18 cellular contexts compared by ENCODE assay signal in genomic region chr16:26531290-26531730, GRCh38.
"Had no signal": no experiment of that assay in that cellular context is flagged by ENCODE, and none has a peak within 500 bp of the region (broad histone marks: within the 10 kb centered on the region; RNA-seq: fewer than 3 reads in every experiment).

No MANE protein-coding gene starts in this region.

- ATAC-seq: gastrocnemius medialis; heart right ventricle; left cardiac atrium; left lung; left ventricle myocardium superior; lower lobe of right lung; naive thymus-derived CD4-positive, alpha-beta T cell had no signal

- DNase-seq: dermis blood vessel endothelial cell; effector CD4-positive, alpha-beta T cell; effector memory CD4-positive, alpha-beta T cell; esophagus squamous epithelium; foreskin fibroblast; foreskin melanocyte; gastrocnemius medialis; glutamatergic neuron; heart right ventricle; left cardiac atrium; left lung; left ventricle myocardium superior; lower lobe of right lung; mesenchymal stem cell; midbrain; naive thymus-derived CD4-positive, alpha-beta T cell had no signal

- H3K9me3 ChIP-seq: esophagus squamous epithelium, gastrocnemius medialis, left lung, lower lobe of right lung had no signal

- H3K27me3 ChIP-seq: dorsolateral prefrontal cortex, esophagus squamous epithelium, gastrocnemius medialis, heart right ventricle, left lung had no signal

- H3K4me3 ChIP-seq: coronary artery, dorsolateral prefrontal cortex, esophagus squamous epithelium, gastrocnemius medialis, heart right ventricle, left lung, lower lobe of right lung had no signal

- H3K27ac ChIP-seq: coronary artery, esophagus squamous epithelium, gastrocnemius medialis, heart right ventricle, left lung, lower lobe of right lung had no signal

- H3K4me1 ChIP-seq: esophagus squamous epithelium, gastrocnemius medialis, heart right ventricle, left lung, lower lobe of right lung had no signal

- H3K36me3 ChIP-seq: esophagus squamous epithelium, gastrocnemius medialis, heart right ventricle, left lung, lower lobe of right lung had no signal
